Comparison of ENCODE assay signal across 8 cellular contexts in genomic region chrX:2499507-2499906, GRCh38. TPM values are rescaled to one million over a fixed set of nuclear protein-coding genes. Genes with fewer than 3 reads are reported as not detected.
DNase-seq lines count a peak whose midpoint lies in the region; ATAC-seq and TF ChIP-seq lines count a peak whose summit lies in the region.

No MANE protein-coding gene starts in this region.

- peaks cover 1% of the 10 kb centered on the region for H3K79me1 ChIP-seq in mesenchymal stem cell (replicated peaks; ENCODE audit: low read length, poor library complexity, severe bottlenecking)

- H3K9ac ChIP-seq in mesenchymal stem cell (ENCODE audit: low read length), result peak overlapping the region; percentile 91

- no peak for TF ChIP-seq CTCF in brain microvascular endothelial cell (IDR thresholded peaks at IDR 0.05; ENCODE audit: low read depth, low read length, missing control alignments)
- no peak for TF ChIP-seq CTCF in type B pancreatic cell (conservative IDR thresholded peaks at IDR 0.05)

- peak overlapping the region; percentile 2 for H2AK5ac ChIP-seq in mesenchymal stem cell (ENCODE audit: low read length, severe bottlenecking)

- DNase-seq in activated effector memory CD4-positive, alpha-beta T cell treated with anti-CD3 and anti-CD28 coated beads, Interleukin-2, amount 50 U/mL, for 16 hours, result peak; percentile 38
- no peak for DNase-seq in activated effector memory CD4-positive, alpha-beta T cell treated with Interleukin-2 at 50 U/mL for 16 hours
- DNase-seq in brain microvascular endothelial cell (no peak), mesenchymal stem cell (no peak), type B pancreatic cell (ENCODE audit: extremely low spot score, unreplicated experiment) (no peak), HUDEP-2 (lab: John Stamatoyannopoulos, UW; ENCODE audit: unreplicated experiment in 76 of 76) (no peak)

- H3K27ac ChIP-seq in brain microvascular endothelial cell (peak overlapping the region; percentile 34), mesenchymal stem cell (ENCODE audit: low read length, poor library complexity, severe bottlenecking) (peak overlapping the region; percentile 66)

- WGBS in mesenchymal stem cell, result 89% methylated on average over 8 of the region's 8 CpGs

- in situ Hi-C loops in brain microvascular endothelial cell (cut with HindIII; ENCODE audit: low pct_ligation_motif_present, low sequenced_read_pairs), result no loop called here

- peaks cover 18% of the 10 kb centered on the region for H3K4me1 Mint-ChIP-seq in type B pancreatic cell (ENCODE audit: unreplicated experiment)

- ATAC-seq in HG02970 (IDR thresholded peaks at IDR 0.05; ENCODE audit: low FRiP score, unreplicated experiment), result no peak
- ATAC-seq in HG03095 (IDR thresholded peaks at IDR 0.05; ENCODE audit: unreplicated experiment), result no peak

- H4K8ac ChIP-seq in mesenchymal stem cell (ENCODE audit: low read length), result no peak overlapping the region

- H3K4me3 Mint-ChIP-seq in type B pancreatic cell, result peak overlapping the region; percentile 79

- peaks cover 4% of the 10 kb centered on the region for H3K36me3 Mint-ChIP-seq in type B pancreatic cell

- H3K18ac ChIP-seq in mesenchymal stem cell (ENCODE audit: low read depth in 1 of 2, low read length in 2 of 2), result no peak overlapping the region

- H3K27me3 ChIP-seq in brain microvascular endothelial cell (replicated peaks) (no peaks in the 10 kb centered on the region), mesenchymal stem cell (ENCODE audit: control insufficient read depth in 1 of 2, insufficient read depth in 1 of 2, low read length in 2 of 2) (no peaks in the 10 kb centered on the region)

- no peak overlapping the region for H2BK120ac ChIP-seq in mesenchymal stem cell (ENCODE audit: low read depth, low read length)

- H2AFZ ChIP-seq in mesenchymal stem cell (ENCODE audit: low read depth, low read length), result no peak overlapping the region

- no peak overlapping the region for H3K4ac ChIP-seq in mesenchymal stem cell (ENCODE audit: low read depth in 1 of 2, low read length in 2 of 2)

- peak overlapping the region in 1 of 2 experiments; percentile 21 for H3K14ac ChIP-seq in mesenchymal stem cell (ENCODE audit: low read length in 2 of 2)

- H2BK5ac ChIP-seq in mesenchymal stem cell (ENCODE audit: low read depth, low read length, poor library complexity, severe bottlenecking), result no peak overlapping the region

- H3K9me3 Mint-ChIP-seq in type B pancreatic cell, result no peaks in the 10 kb centered on the region

- peaks cover 6% of the 10 kb centered on the region for H3K36me3 ChIP-seq in brain microvascular endothelial cell (replicated peaks)
- peaks cover 5 to 12% of the 10 kb centered on the region in 2 experiments for H3K36me3 ChIP-seq in mesenchymal stem cell (ENCODE audit: control insufficient read depth in 1 of 2, insufficient read depth in 2 of 2, low read depth in 1 of 2, low read length in 2 of 2)

- peak overlapping the region; percentile 41 for H3K4me2 ChIP-seq in mesenchymal stem cell (ENCODE audit: low read length, poor library complexity, severe bottlenecking)

- H3K27me3 Mint-ChIP-seq in type B pancreatic cell, result no peaks in the 10 kb centered on the region

- H3K4me1 ChIP-seq in mesenchymal stem cell (ENCODE audit: control insufficient read depth, insufficient read depth, low read depth, low read length), result peaks cover 18% of the 10 kb centered on the region

- no peak overlapping the region for H2BK15ac ChIP-seq in mesenchymal stem cell (ENCODE audit: low read depth, poor library complexity, severe bottlenecking)

- peak overlapping the region in 1 of 2 experiments; percentile 32 for H2BK12ac ChIP-seq in mesenchymal stem cell (ENCODE audit: low read length in 2 of 2)

- H4K91ac ChIP-seq in mesenchymal stem cell (ENCODE audit: low read length), result no peak overlapping the region

- H3K4me3 ChIP-seq in brain microvascular endothelial cell (ENCODE audit: low read depth, low read length), result peak overlapping the region; percentile 72
- peak overlapping the region; percentile 43 to 75 for H3K4me3 ChIP-seq in mesenchymal stem cell (ENCODE audit: insufficient read depth in 1 of 2, low read depth in 1 of 2, low read length in 2 of 2)

- peak overlapping the region; percentile 79 for H3K27ac Mint-ChIP-seq in type B pancreatic cell

- H3K9me3 ChIP-seq in mesenchymal stem cell (ENCODE audit: control insufficient read depth, low read length), result no peaks in the 10 kb centered on the region

- H3K23ac ChIP-seq in mesenchymal stem cell (ENCODE audit: low read length in 2 of 2), result no peak overlapping the region

RNA-seq across cellular contexts. Expression of gene DHRSX, which starts 1.3 kb away (rescaled TPM):
- polyA plus RNA-seq in mesenchymal stem cell (2013, experiment 1 of 2), result 30.6 TPM
- polyA plus RNA-seq in mesenchymal stem cell (2013, experiment 2 of 2), result 31.1 TPM
- 21.0 and 34.2 TPM in 2 replicates for total RNA-seq in type B pancreatic cell (ENCODE audit: low replicate concordance)

RNA-seq across cellular contexts. Expression of gene ZBED1, which starts 1.3 kb away (rescaled TPM):
- polyA plus RNA-seq in mesenchymal stem cell (2013, experiment 1 of 2), result 13.8 TPM
- polyA plus RNA-seq in mesenchymal stem cell (2013, experiment 2 of 2), result 14.2 TPM
- total RNA-seq in type B pancreatic cell (ENCODE audit: low replicate concordance), result 29.3 and 42.0 TPM in 2 replicates
